ENCODE assay signal across 12 cellular contexts in the genomic region with DNA sequence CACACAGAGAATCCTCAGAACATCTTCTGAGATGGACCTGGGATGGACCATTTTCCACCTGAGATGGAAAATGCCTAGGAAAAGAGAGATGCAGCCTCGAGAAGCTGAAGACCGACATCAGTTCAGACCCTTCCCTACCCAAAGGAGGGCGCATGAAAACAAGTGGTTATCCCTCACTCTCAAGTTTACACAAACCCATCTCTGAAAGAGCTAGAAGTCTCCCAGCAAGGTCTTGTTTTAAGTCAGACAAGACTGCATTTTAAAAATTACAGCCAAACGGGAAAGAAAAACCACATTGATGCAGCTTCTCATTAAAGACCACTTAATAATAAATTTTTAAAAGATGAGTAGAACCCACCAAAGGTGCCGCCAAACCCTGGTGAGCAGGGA. TPM values are rescaled to one million over a fixed set of nuclear protein-coding genes. Genes with fewer than 3 reads are reported as not detected.
DNase-seq lines count a peak whose midpoint lies in the region; ATAC-seq and TF ChIP-seq lines count a peak whose summit lies in the region.
"Had no signal": no experiment of that assay in that cellular context is flagged by ENCODE, and none has a peak within 500 bp of the region (broad histone marks: within the 10 kb centered on the region; RNA-seq: fewer than 3 reads in every experiment).

No MANE protein-coding gene starts in this region.

- H3K9me3 ChIP-seq in CD4-positive, alpha-beta memory T cell (ENCODE audit: control insufficient read depth in 1 of 2, low read length in 2 of 2) = no peaks in the 10 kb centered on the region
- H3K9me3 ChIP-seq in HUES64 (ENCODE audit: insufficient read depth, low read depth, low read length) = no peaks in the 10 kb centered on the region
- no peaks in the 10 kb centered on the region for H3K9me3 ChIP-seq in breast epithelium
- peaks cover 0 to 22% (median 0%) of the 10 kb centered on the region in 3 donors for H3K9me3 ChIP-seq in gastroesophageal sphincter
- H3K9me3 ChIP-seq: ascending aorta had no signal

- TF ChIP-seq CTCF in breast epithelium (IDR thresholded peaks at IDR 0.05) = no peak
- TF ChIP-seq CTCF in gastroesophageal sphincter (IDR thresholded peaks at IDR 0.05) = no peak

- no peak for TF ChIP-seq EP300 in gastroesophageal sphincter (IDR thresholded peaks at IDR 0.05)

- H3K27ac ChIP-seq in CD4-positive, alpha-beta memory T cell (ENCODE audit: low read depth, low read length) = no peak overlapping the region
- H3K27ac ChIP-seq in HUES64 (ENCODE audit: low read depth, low read length) (no peak overlapping the region), breast epithelium (no peak overlapping the region), gastroesophageal sphincter (no peak overlapping the region)
- H3K27ac ChIP-seq: ascending aorta had no signal

- no peaks in the 10 kb centered on the region for H3K36me3 Mint-ChIP-seq in CD4-positive, alpha-beta memory T cell
- H3K36me3 Mint-ChIP-seq in naive B cell = peaks cover 11 to 17% of the 10 kb centered on the region in 2 donors

- ATAC-seq in naive B cell (ENCODE audit: low read depth in 2 of 2) (no peak), gastroesophageal sphincter (no peak), GM19455 (IDR thresholded peaks at IDR 0.05; ENCODE audit: unreplicated experiment) (no peak)

- peaks cover 4 to 15% (median 5%) of the 10 kb centered on the region in 4 donors for H3K4me1 Mint-ChIP-seq in CD4-positive, alpha-beta memory T cell
- H3K4me1 Mint-ChIP-seq in naive B cell = peaks cover 16 to 31% (median 23%) of the 10 kb centered on the region in 3 donors

- no peak overlapping the region for H3K27ac Mint-ChIP-seq in CD4-positive, alpha-beta memory T cell
- no peak overlapping the region for H3K27ac Mint-ChIP-seq in naive B cell
- H3K27ac Mint-ChIP-seq: CD4-positive, alpha-beta T cell had no signal

- H3K9me3 Mint-ChIP-seq in CD4-positive, alpha-beta memory T cell = peaks cover 5 to 23% (median 11%) of the 10 kb centered on the region in 8 donors
- peaks cover 0 to 28% (median 15%) of the 10 kb centered on the region in 7 donors for H3K9me3 Mint-ChIP-seq in naive B cell

- H3K4me1 ChIP-seq in CD4-positive, alpha-beta memory T cell (ENCODE audit: insufficient read depth, low read length) = no peaks in the 10 kb centered on the region
- peaks cover 24% of the 10 kb centered on the region for H3K4me1 ChIP-seq in HUES64 (ENCODE audit: insufficient read depth, low read length)
- no peaks in the 10 kb centered on the region for H3K4me1 ChIP-seq in breast epithelium
- H3K4me1 ChIP-seq in gastroesophageal sphincter = peaks cover 0 to 19% (median 0%) of the 10 kb centered on the region in 3 donors

- H3K27me3 Mint-ChIP-seq in CD4-positive, alpha-beta memory T cell = peaks cover 24 to 38% of the 10 kb centered on the region in 2 donors
- H3K27me3 Mint-ChIP-seq in naive B cell = no peaks in the 10 kb centered on the region

- TF ChIP-seq POLR2A in breast epithelium (IDR thresholded peaks at IDR 0.05) (no peak), gastroesophageal sphincter (IDR thresholded peaks at IDR 0.05) (no peak)

- H3K9ac ChIP-seq in HUES64 (ENCODE audit: low read depth, low read length) = no peak overlapping the region

- peak overlapping the region in 6 of 8 donors; percentile 15 to 63 (median 44) for H3K4me3 Mint-ChIP-seq in CD4-positive, alpha-beta memory T cell
- peak overlapping the region; percentile 75 to 94 (median 88) for H3K4me3 Mint-ChIP-seq in naive B cell

- H3K27me3 ChIP-seq in CD4-positive, alpha-beta memory T cell (ENCODE audit: insufficient read depth, low read length) = peaks cover 13% of the 10 kb centered on the region
- H3K27me3 ChIP-seq in HUES64 (ENCODE audit: insufficient read depth, low read length) = peaks cover 29% of the 10 kb centered on the region
- H3K27me3 ChIP-seq in breast epithelium = no peaks in the 10 kb centered on the region
- H3K27me3 ChIP-seq in gastroesophageal sphincter = peaks cover 51% of the 10 kb centered on the region
- H3K27me3 ChIP-seq: ascending aorta had no signal

- H3K36me3 ChIP-seq in CD4-positive, alpha-beta memory T cell (ENCODE audit: insufficient read depth, low read length) = no peaks in the 10 kb centered on the region
- H3K36me3 ChIP-seq in HUES64 (ENCODE audit: insufficient read depth, low read length) = no peaks in the 10 kb centered on the region
- H3K36me3 ChIP-seq in breast epithelium = no peaks in the 10 kb centered on the region
- H3K36me3 ChIP-seq in gastroesophageal sphincter = no peaks in the 10 kb centered on the region
- H3K36me3 ChIP-seq: ascending aorta had no signal

- WGBS in HUES64 = 90% methylated on average over 5 of the region's 5 CpGs
- WGBS in gastroesophageal sphincter (ENCODE audit: low coverage in 1 of 2), 2 donors = 70 to 100% methylated on average over 2 to 3 of the region's 5 CpGs

- POLR2A ChIA-PET in CD4-positive, alpha-beta memory T cell (lab: Charles Lee; ENCODE audit: partially characterized antibody) = no interaction called here

- DNase-seq in CD4-positive, alpha-beta memory T cell = no peak
- DNase-seq in breast epithelium (ENCODE audit: low spot score in 2 of 2) (no peak), naive B cell (no peak), activated gamma-delta T cell (lab: John Stamatoyannopoulos, UW) (no peak), kidney glomerular epithelial cell (lab: John Stamatoyannopoulos, UW) (no peak)
- DNase-seq: CD4-positive, alpha-beta T cell; foreskin melanocyte; IMR-90 had no signal

- intact Hi-C loops in CD4-positive, alpha-beta memory T cell (cut with micrococcal nuclease) = no loop called here
- intact Hi-C loops in breast epithelium (cut with DNase I; ENCODE audit: low total_unique reads) = no loop called here

- no peak overlapping the region for H3K4me3 ChIP-seq in CD4-positive, alpha-beta memory T cell (ENCODE audit: low read length in 2 of 2)
- H3K4me3 ChIP-seq in HUES64 (ENCODE audit: low read length) (peak overlapping the region; percentile 62), breast epithelium (peak overlapping the region in 2 of 3 donors; percentile 66 to 79), gastroesophageal sphincter (no peak overlapping the region)

- CTCF ChIA-PET in CD4-positive, alpha-beta memory T cell (lab: Charles Lee; ENCODE audit: partially characterized antibody) = no interaction called here

RNA-seq across cellular contexts. Expression of a gene that starts 1.3 kb away (rescaled TPM):
- total RNA-seq in CD4-positive, alpha-beta memory T cell = not detected
- not detected for polyA plus RNA-seq in CD4-positive, alpha-beta memory T cell
- 4.4 TPM for polyA plus RNA-seq in HUES64 (2013, experiment 1 of 2)
- polyA plus RNA-seq in HUES64 (2013, experiment 2 of 2) = 3.8 TPM
- total RNA-seq in breast epithelium (10 to 100 TPM; 18.7 to 78.0 (median 41.9) TPM), gastroesophageal sphincter (10 to 100 TPM; 21.5 to 29.8 (median 26.6) TPM)
- polyA plus RNA-seq in naive B cell (ENCODE audit: low read depth in 6 of 6) = 1 to 10 TPM; 1.4 to 6.8 (median 3.0) TPM

Comparison
In these comparisons a context has a peak if more than half of its experiments do, and no peak if none do; other contexts are left out.
1. H3K4me3 ChIP-seq: peak in HUES64 (single experiment) and breast epithelium (2 of 3); none in CD4-positive, alpha-beta memory T cell (0 of 2) and gastroesophageal sphincter (0 of 2).
2. RNA of a gene that starts 1.3 kb away (total RNA-seq): 18.7 to 78.0 TPM in breast epithelium and 21.5 to 29.8 TPM in gastroesophageal sphincter; not detected in CD4-positive, alpha-beta memory T cell; every median in the first group is over 10 times any median in the second.